24 cellular contexts compared by ENCODE assay signal in genomic region chr12:47737936-47738335, GRCh38. TPM values are rescaled to one million over a fixed set of nuclear protein-coding genes. Genes with fewer than 3 reads are reported as not detected.
DNase-seq lines count a peak whose midpoint lies in the region; ATAC-seq and TF ChIP-seq lines count a peak whose summit lies in the region.
"Had no signal": no experiment of that assay in that cellular context is flagged by ENCODE, and none has a peak within 500 bp of the region (broad histone marks: within the 10 kb centered on the region; RNA-seq: fewer than 3 reads in every experiment).

No MANE protein-coding gene starts in this region.

- intact Hi-C loops in heart right ventricle (cut with DNase I) (loop anchor here in 4 of 10 donors (1.0 to 2.0 kb wide), 5 partner anchors 15 to 21 kb away; no protein-coding TSS in a partner anchor), cardiac septum (cut with DNase I) (loop anchor here (1.0 kb wide), 2 partner anchors 15 to 21 kb away; no protein-coding TSS in a partner anchor), stomach (cut with DNase I; ENCODE audit: low total_unique reads) (no loop called here), Calu3 (cut with micrococcal nuclease; ENCODE audit: unreplicated experiment) (no loop called here)

- no peak overlapping the region for H3K27ac Mint-ChIP-seq in Calu3 (ENCODE audit: unreplicated experiment)
- H3K27ac Mint-ChIP-seq: natural killer cell treated with Interleukin-12 subunit alpha and Interleukin-12 subunit beta and Interleukin-15 and Interleukin-18, amount 100 ng/mL, for 72 hours had no signal

- no TSS peak for BruUV-seq in Calu3 (replicated peaks; lab: Mats Ljungman, UMichigan)

- 71 to 72% methylated on average over 13 of the region's 13 CpGs for WGBS in heart right ventricle, 2 donors
- WGBS in stomach, 5 donors: 77 to 89% (median 86%) methylated on average over 9 to 13 of the region's 13 CpGs

- H3K9me3 Mint-ChIP-seq in Calu3 (ENCODE audit: low read depth, unreplicated experiment): no peaks in the 10 kb centered on the region
- H3K9me3 Mint-ChIP-seq: CD4-positive, CD25-positive, alpha-beta regulatory T cell; natural killer cell treated with Interleukin-12 subunit alpha and Interleukin-12 subunit beta and Interleukin-15 and Interleukin-18, amount 100 ng/mL, for 72 hours had no signal

- CTCF ChIA-PET in Calu3 (lab: Charles Lee): no interaction called here

- TF ChIP-seq CTCF in heart right ventricle (IDR thresholded peaks at IDR 0.05) (no peak), stomach (IDR thresholded peaks at IDR 0.05) (no peak), Calu3 (IDR thresholded peaks at IDR 0.05; ENCODE audit: unreplicated experiment) (no peak)

- H3K36me3 Mint-ChIP-seq in Calu3 (ENCODE audit: insufficient read depth, unreplicated experiment): peaks cover 6% of the 10 kb centered on the region
- H3K36me3 Mint-ChIP-seq: CD4-positive, CD25-positive, alpha-beta regulatory T cell; natural killer cell treated with Interleukin-12 subunit alpha and Interleukin-12 subunit beta and Interleukin-15 and Interleukin-18, amount 100 ng/mL, for 72 hours had no signal

- no peak overlapping the region for H3K4me3 Mint-ChIP-seq in Calu3 (ENCODE audit: low read depth, unreplicated experiment)
- H3K4me3 Mint-ChIP-seq: CD4-positive, CD25-positive, alpha-beta regulatory T cell; natural killer cell treated with Interleukin-12 subunit alpha and Interleukin-12 subunit beta and Interleukin-15 and Interleukin-18, amount 100 ng/mL, for 72 hours had no signal

- peaks cover 9% of the 10 kb centered on the region for H3K4me1 Mint-ChIP-seq in Calu3 (ENCODE audit: low read depth, unreplicated experiment)

- H3K27me3 Mint-ChIP-seq in Calu3 (ENCODE audit: unreplicated experiment): no peaks in the 10 kb centered on the region
- H3K27me3 Mint-ChIP-seq: CD4-positive, CD25-positive, alpha-beta regulatory T cell had no signal

- TF ChIP-seq EP300 in stomach (IDR thresholded peaks at IDR 0.05): no peak

- H3K4me3 ChIP-seq in heart right ventricle (no peak overlapping the region), stomach (no peak overlapping the region)
- H3K4me3 ChIP-seq: colonic mucosa, K562, SJCRH30 had no signal

- no peak for TF ChIP-seq POLR2A in stomach (IDR thresholded peaks at IDR 0.05)

- no peak for ATAC-seq in heart right ventricle
- ATAC-seq: activated CD4-positive, CD25-positive, alpha-beta regulatory T cell treated with anti-CD3 and anti-CD28 coated beads, Interleukin-2, amount 50 U/mL, for 24 hours; K562; natural killer cell treated with Interleukin-12 subunit alpha and Interleukin-12 subunit beta and Interleukin-15 and Interleukin-18, amount 100 ng/mL, for 72 hours had no signal

- H3K4me1 ChIP-seq in heart right ventricle (peaks cover 47 to 93% (median 80%) of the 10 kb centered on the region in 9 donors), stomach (peaks cover 42 to 58% (median 55%) of the 10 kb centered on the region in 4 donors)

- DNase-seq in heart right ventricle (peak in 1 of 2 donors; percentile 40), cardiac septum (ENCODE audit: low spot score) (no peak), stomach (no peak), NCI-H526 (lab: John Stamatoyannopoulos, UW) (no peak), Calu3 (no peak), Kasumi-1 (lab: John Stamatoyannopoulos, UW) (no peak), cerebellum (ENCODE audit: low spot score) (no peak)
- DNase-seq: activated effector memory CD4-positive, alpha-beta T cell treated with anti-CD3 and anti-CD28 coated beads, Interleukin-2, amount 50 U/mL, for 16 hours; CD4-positive, CD25-positive, alpha-beta regulatory T cell; DMS79 treated with DMSO at 0.1 percent for 48 hours; GOT3; NCI-H2081 treated with DMSO at 0.1 percent for 48 hours; NCI-H524; retina; SJCRH30; stimulated activated CD4-positive, alpha-beta T cell treated with anti-CD3 and anti-CD28 coated beads, Interleukin-1b, Interleukin-23, amount 100 ng/mL, for 48 hours; trophoblast cell had no signal

- no peaks in the 10 kb centered on the region for H3K27me3 ChIP-seq in heart right ventricle
- no peaks in the 10 kb centered on the region for H3K27me3 ChIP-seq in layer of hippocampus (ENCODE audit: control insufficient read depth, insufficient read depth, low read length)
- no peaks in the 10 kb centered on the region for H3K27me3 ChIP-seq in stomach
- H3K27me3 ChIP-seq: colonic mucosa, SJCRH30 had no signal

- H3K27ac ChIP-seq in heart right ventricle: peak overlapping the region; percentile 76 to 93 (median 86)
- H3K27ac ChIP-seq in layer of hippocampus (ENCODE audit: low read depth, low read length): peak overlapping the region; percentile 96
- peak overlapping the region; percentile 44 to 84 (median 79) for H3K27ac ChIP-seq in stomach
- H3K27ac ChIP-seq: SJCRH30 had no signal

- no peaks in the 10 kb centered on the region for H3K9me3 ChIP-seq in heart right ventricle
- H3K9me3 ChIP-seq in stomach: no peaks in the 10 kb centered on the region
- H3K9me3 ChIP-seq: colonic mucosa, SJCRH30 had no signal

- H3K36me3 ChIP-seq in heart right ventricle: peaks cover 0 to 16% (median 0%) of the 10 kb centered on the region in 9 donors
- no peaks in the 10 kb centered on the region for H3K36me3 ChIP-seq in stomach
- H3K36me3 ChIP-seq: colonic mucosa, SJCRH30 had no signal

RNA-seq across cellular contexts. Expression of gene ENDOU, which starts 12.6 kb away (rescaled TPM):
- under 1 TPM in 9 of 10 donors, not detected in 1; 0.11 to 0.56 (median 0.31) TPM for total RNA-seq in heart right ventricle
- polyA plus RNA-seq in heart right ventricle: under 1 TPM; 0.26 to 0.29 TPM
- 0.24 TPM for total RNA-seq in cardiac septum
- total RNA-seq in stomach: 1 to 10 TPM in 1 of 5 donors, not detected in 4; 1.8 TPM
- polyA plus RNA-seq in stomach: 1 to 10 TPM in 1 of 3 donors, not detected in 2; 7.6 TPM
- 0.42 TPM in 1 of 2 replicates, not detected in the other for total RNA-seq in Calu3 (2022)
- total RNA-seq in cerebellum: not detected
- total RNA-seq: CD4-positive, CD25-positive, alpha-beta regulatory T cell; colonic mucosa; endothelial cell of umbilical vein; glomerular endothelial cell; K562; natural killer cell treated with Interleukin-12 subunit alpha and Interleukin-12 subunit beta and Interleukin-15 and Interleukin-18, amount 100 ng/mL, for 72 hours; SJCRH30 had no signal
- polyA plus RNA-seq: endothelial cell of umbilical vein had no signal

RNA-seq across cellular contexts. Expression of gene RAPGEF3, which starts 20.7 kb away (rescaled TPM):
- total RNA-seq in heart right ventricle (10 to 100 TPM in 9 of 10 donors, 1 to 10 TPM in 1; 9.5 to 54.9 (median 19.8) TPM), cardiac septum (26.3 TPM), stomach (100 to 1,000 TPM in 1 of 5 donors, 10 to 100 TPM in 4; 15.9 to 114 (median 25.0) TPM), Calu3 (2022) (8.2 and 11.0 TPM in 2 replicates), cerebellum (11.9 TPM)
- polyA plus RNA-seq in heart right ventricle (100 to 1,000 TPM in 1 of 2 donors, 10 to 100 TPM in 1; 22.4 to 173 TPM), stomach (10 to 100 TPM; 21.2 to 33.1 (median 22.9) TPM)

RNA-seq across cellular contexts. Expression of gene RPAP3, which starts 32.1 kb away (rescaled TPM):
- total RNA-seq in heart right ventricle (10 to 100 TPM; 18.6 to 28.0 (median 21.8) TPM), cardiac septum (21.0 TPM), stomach (10 to 100 TPM in 4 of 5 donors, 1 to 10 TPM in 1; 3.5 to 47.4 (median 17.3) TPM), Calu3 (2022) (29.7 and 33.5 TPM in 2 replicates), cerebellum (24.3 TPM)
- polyA plus RNA-seq in heart right ventricle (10 to 100 TPM in 1 of 2 donors, 1 to 10 TPM in 1; 4.8 to 10.1 TPM), stomach (10 to 100 TPM in 1 of 3 donors, 1 to 10 TPM in 2; 7.9 to 10.8 (median 8.5) TPM)

RNA-seq across cellular contexts. Expression of gene SLC48A1, which starts 35.1 kb away (rescaled TPM):
- total RNA-seq in heart right ventricle: 10 to 100 TPM; 18.6 to 31.9 (median 22.1) TPM
- 10 to 100 TPM; 12.6 to 26.2 TPM for polyA plus RNA-seq in heart right ventricle
- 20.7 TPM for total RNA-seq in cardiac septum
- total RNA-seq in stomach: 10 to 100 TPM in 3 of 5 donors, 1 to 10 TPM in 2; 2.3 to 29.0 (median 18.1) TPM
- 10 to 100 TPM in 1 of 3 donors, 1 to 10 TPM in 2; 6.3 to 18.2 (median 9.4) TPM for polyA plus RNA-seq in stomach
- total RNA-seq in Calu3 (2022): 17.0 and 17.2 TPM in 2 replicates
- 7.8 TPM for total RNA-seq in cerebellum
